In genomic region chr12:50297996-50298395, GRCh38 we compare ENCODE assay signal across 20 cellular contexts. TPM values are rescaled to one million over a fixed set of nuclear protein-coding genes. Genes with fewer than 3 reads are reported as not detected.
A peak's percentile ranks its signal among the peaks of the same experiment; 100 is the strongest.
DNase-seq lines count a peak whose midpoint lies in the region; ATAC-seq, FAIRE-seq and TF ChIP-seq lines count a peak whose summit lies in the region.
"Had no signal": no experiment of that assay in that cellular context is flagged by ENCODE, and none has a peak within 500 bp of the region (broad histone marks: within the 10 kb centered on the region; RNA-seq: fewer than 3 reads in every experiment).

No MANE protein-coding gene starts in this region.

- BruUV-seq in OCI-LY7 (replicated peaks; lab: Mats Ljungman, UMichigan): no TSS peak

- CTCF ChIA-PET in OCI-LY7 (lab: Charles Lee; ENCODE audit: unreplicated experiment): no interaction called here

- H3K4me1 ChIP-seq in esophagus muscularis mucosa: peaks cover 0 to 14% (median 11%) of the 10 kb centered on the region in 4 donors
- no peaks in the 10 kb centered on the region for H3K4me1 ChIP-seq in small intestine (ENCODE audit: control insufficient read depth in 2 of 2, insufficient read depth in 1 of 2, low read depth in 1 of 2, low read length in 1 of 2)
- peaks cover 9% of the 10 kb centered on the region for H3K4me1 ChIP-seq in OCI-LY7 (ENCODE audit: insufficient read depth, low read length, poor library complexity, severe bottlenecking)
- H3K4me1 ChIP-seq: ascending aorta had no signal

- DNase-seq in H54 (ENCODE audit: insufficient read length, low spot score) (no peak), NCI-H2171 treated with DMSO at 0.1 percent for 48 hours (lab: John Stamatoyannopoulos, UW) (peak; percentile 48), esophagus muscularis mucosa (ENCODE audit: extremely low spot score) (peak; percentile 19), small intestine (peak; percentile 59), OCI-LY7 (ENCODE audit: low spot score) (no peak)
- DNase-seq: activated CD8-positive, alpha-beta T cell treated with anti-CD3 and anti-CD28 coated beads, Interleukin-2, amount 10 ng/mL, durations not matched to agents 7 days and 5 days; activated naive CD4-positive, alpha-beta T cell treated with anti-CD3 and anti-CD28 coated beads, Interleukin-2, amount 10 ng/mL, durations not matched to agents 7 days and 5 days; activated T-cell treated with anti-CD3 and anti-CD28 coated beads, Interleukin-2, amount 50 U/mL, for 24 hours; CD4-positive, alpha-beta T cell; DMS79 treated with DMSO at 0.1 percent for 48 hours; effector memory CD8-positive, alpha-beta T cell; KBM-7; NCI-H1048; NCI-H2029; NCI-H774; Peyer's patch had no signal

- H3K4me3 ChIP-seq in esophagus muscularis mucosa (no peak overlapping the region), small intestine (ENCODE audit: low read depth in 1 of 2, low read length in 2 of 2) (no peak overlapping the region), OCI-LY7 (ENCODE audit: low read depth, low read length, poor library complexity, severe bottlenecking) (no peak overlapping the region)
- H3K4me3 ChIP-seq: ascending aorta, Peyer's patch had no signal

- H3K27me3 ChIP-seq in esophagus muscularis mucosa (no peaks in the 10 kb centered on the region), small intestine (ENCODE audit: control insufficient read depth in 2 of 2, insufficient read depth in 2 of 2, low read length in 2 of 2) (no peaks in the 10 kb centered on the region)
- H3K27me3 ChIP-seq: ascending aorta, Peyer's patch had no signal

- no peaks in the 10 kb centered on the region for H3K79me2 ChIP-seq in OCI-LY7 (ENCODE audit: insufficient read depth, low read depth, low read length)

- H3K36me3 ChIP-seq in esophagus muscularis mucosa (peaks cover 0 to 9% (median 1%) of the 10 kb centered on the region in 4 donors), small intestine (ENCODE audit: control insufficient read depth in 2 of 2, insufficient read depth in 2 of 2, low read length in 2 of 2) (no peaks in the 10 kb centered on the region), OCI-LY7 (ENCODE audit: insufficient read depth, low read length) (no peaks in the 10 kb centered on the region)
- H3K36me3 ChIP-seq: Peyer's patch had no signal

- TF ChIP-seq CTCF in esophagus muscularis mucosa (IDR thresholded peaks at IDR 0.05) (no peak), OCI-LY7 (conservative IDR thresholded peaks at IDR 0.05; ENCODE audit: low read length) (no peak)

- TF ChIP-seq EP300 in esophagus muscularis mucosa (IDR thresholded peaks at IDR 0.05): no peak

- POLR2A ChIA-PET in OCI-LY7 (lab: Charles Lee): interaction anchor here (0.6 kb wide), 1 partner anchor 119 kb away, joined by 3 read pairs; no protein-coding TSS in a partner anchor

- intact Hi-C loops in esophagus muscularis mucosa (cut with DNase I): no loop called here
- intact Hi-C loops in OCI-LY7 (cut with micrococcal nuclease; ENCODE audit: unreplicated experiment): no loop called here

- WGBS in esophagus muscularis mucosa: 76% methylated on average over 1 of the region's 1 CpG
- WGBS in small intestine, 3 donors: 6 to 57% (median 33%) methylated on average over 1 of the region's 1 CpG

- H3K9me3 ChIP-seq in esophagus muscularis mucosa (no peaks in the 10 kb centered on the region), small intestine (ENCODE audit: control insufficient read depth, low read depth) (no peaks in the 10 kb centered on the region), OCI-LY7 (ENCODE audit: low read length) (no peaks in the 10 kb centered on the region)
- H3K9me3 ChIP-seq: ascending aorta, Peyer's patch had no signal

- no peak overlapping the region for H3K4me2 ChIP-seq in OCI-LY7 (ENCODE audit: low read length)

- H3K27ac ChIP-seq in esophagus muscularis mucosa (replicated peaks in 1 of 4) (no peak overlapping the region), small intestine (ENCODE audit: low read depth in 1 of 2, low read length in 1 of 2) (peak overlapping the region in 1 of 2 donors; percentile 3), OCI-LY7 (ENCODE audit: low read depth, low read length, poor library complexity, severe bottlenecking) (no peak overlapping the region)
- H3K27ac ChIP-seq: ascending aorta had no signal

- TF ChIP-seq POLR2A in H54 (IDR thresholded peaks at IDR 0.05; ENCODE audit: low read depth, low read length) (no peak), esophagus muscularis mucosa (IDR thresholded peaks at IDR 0.05; ENCODE audit: low read depth) (no peak)

- FAIRE-seq in H54 (lab: Jason Lieb, UNC) (peak; percentile 88), small intestine (lab: Jason Lieb, UNC) (no peak)

- no peaks in the 10 kb centered on the region for H4K20me1 ChIP-seq in OCI-LY7 (ENCODE audit: insufficient read depth, low read length)

- no peaks in the 10 kb centered on the region for H3K9me2 ChIP-seq in OCI-LY7 (ENCODE audit: insufficient read depth, low read length)

- ATAC-seq in GM21737 (IDR thresholded peaks at IDR 0.05; ENCODE audit: unreplicated experiment): no peak
- no peak for ATAC-seq in HG03139 (IDR thresholded peaks at IDR 0.05; ENCODE audit: unreplicated experiment)
- no peak for ATAC-seq in HG03521 (IDR thresholded peaks at IDR 0.05; ENCODE audit: unreplicated experiment)
- ATAC-seq: activated CD8-positive, alpha-beta T cell treated with anti-CD3 and anti-CD28 coated beads, Interleukin-2, amount 10 ng/mL, durations not matched to agents 7 days and 5 days; effector memory CD8-positive, alpha-beta T cell had no signal

- no peak overlapping the region for H2AFZ ChIP-seq in OCI-LY7 (ENCODE audit: low read length)

RNA-seq across cellular contexts. Expression of gene LIMA1, which starts 14.7 kb away (rescaled TPM):
- total RNA-seq in esophagus muscularis mucosa (10 to 100 TPM; 23.9 to 62.7 (median 37.2) TPM), OCI-LY7 (2022) (18.2 and 20.4 TPM in 2 replicates)
- 100 to 1,000 TPM in 2 of 3 donors, 10 to 100 TPM in 1; 89.7 to 125 (median 103) TPM for polyA plus RNA-seq in small intestine
- total RNA-seq in OCI-LY7 (2014; rRNA removed; shearing (Covaris generic)): 6.2 and 7.4 TPM in 2 replicates

Comparison
In these comparisons a context has a peak if more than half of its experiments do, and no peak if none do; other contexts are left out.
1. DNase-seq: peak in NCI-H2171 treated with DMSO at 0.1 percent for 48 hours (single experiment), esophagus muscularis mucosa (single experiment) and small intestine (single experiment); none in H54 (single experiment) and OCI-LY7 (single experiment).